ENCODE assay signal across 12 cellular contexts in genomic region chr5:27041372-27041771, GRCh38. TPM values are rescaled to one million over a fixed set of nuclear protein-coding genes. Genes with fewer than 3 reads are reported as not detected.
"Had no signal": no experiment of that assay in that cellular context is flagged by ENCODE, and none has a peak within 500 bp of the region (broad histone marks: within the 10 kb centered on the region; RNA-seq: fewer than 3 reads in every experiment).

No MANE protein-coding gene starts in this region.

- H3K9ac ChIP-seq: GM23248 had no signal

- H3K27ac ChIP-seq: GM23248 had no signal

- H2AFZ ChIP-seq: GM23248 had no signal

- ATAC-seq: HCT116, K562 had no signal

- H3K4me3 ChIP-seq: GM23248, HAP-1, K562 had no signal

- H3K36me3 ChIP-seq: HAP-1 had no signal

- DNase-seq: GM23248, GOT3, H7, HFFc6, IMR-90, KG1 had no signal

- H3K9me3 ChIP-seq: HAP-1 had no signal

- FAIRE-seq: HTR-8/SVneo, K562 had no signal

RNA-seq across cellular contexts. Expression of gene CDH9, which starts 3.0 kb away (rescaled TPM):
- total RNA-seq: GM23248, H4, HFFc6, HT-29, IMR-90, K562 had no signal
- polyA plus RNA-seq: GM23248, IMR-90, K562 had no signal
